ENCODE assay signal across 26 cellular contexts in the genomic region with DNA sequence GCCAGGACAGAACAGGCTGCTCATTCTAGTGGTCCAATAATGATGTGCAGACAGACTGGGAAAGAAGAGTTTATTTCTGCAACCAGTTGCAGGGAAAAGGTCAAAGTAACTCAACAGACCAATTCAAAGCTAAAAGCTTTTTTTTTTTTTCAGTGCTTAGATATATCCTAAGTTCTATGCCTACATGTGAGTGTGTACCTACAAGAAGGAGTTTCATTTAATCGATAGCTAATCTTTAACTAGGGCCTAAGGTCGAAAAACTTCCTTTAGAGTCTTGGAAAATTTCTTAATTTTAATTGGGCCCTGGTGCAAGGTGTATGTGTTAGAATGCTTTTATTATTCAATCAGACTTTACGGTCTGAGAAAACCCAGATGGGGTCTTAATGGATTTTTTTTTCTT.
"Had no signal": no experiment of that assay in that cellular context is flagged by ENCODE, and none has a peak within 500 bp of the region (broad histone marks: within the 10 kb centered on the region; RNA-seq: fewer than 3 reads in every experiment).

No MANE protein-coding gene starts in this region.

- H3K9me3 Mint-ChIP-seq: neural progenitor cell had no signal

- H3K27me3 ChIP-seq: neural progenitor cell, ovary, right atrium auricular region, stomach, thyroid gland, tibial nerve, upper lobe of left lung, vagina had no signal

- H3K36me3 ChIP-seq: neural progenitor cell, ovary, right atrium auricular region, stomach, thoracic aorta, thyroid gland, tibial nerve, upper lobe of left lung, vagina had no signal

- H3K4me1 Mint-ChIP-seq: naive thymus-derived CD8-positive, alpha-beta T cell; neural progenitor cell; stimulated activated effector memory CD8-positive, alpha-beta T cell treated with anti-CD3 and anti-CD28 coated beads, Interleukin-12 subunit alpha, Interleukin-12 subunit beta, amount 100 ng/mL, for 72 hours; stimulated activated naive B cell treated with anti-CD40 and anti-IgM and Interleukin-4, amounts not matched to agents 10 μg/mL and 1 μg/mL and 100 μg/mL, for 72 hours had no signal

- H3K27me3 Mint-ChIP-seq: naive thymus-derived CD8-positive, alpha-beta T cell; natural killer cell treated with Interleukin-12 subunit alpha and Interleukin-12 subunit beta and Interleukin-15 and Interleukin-18, amount 100 ng/mL, for 72 hours; stimulated activated naive B cell treated with anti-CD40 and anti-IgM and Interleukin-4, amounts not matched to agents 10 μg/mL and 1 μg/mL and 100 μg/mL, for 72 hours; stimulated activated naive CD8-positive, alpha-beta T cell treated with anti-CD3 and anti-CD28 coated beads, Interleukin-15, Interleukin-2, amounts not matched to agents 100 ng/mL and 50 ng/mL, for 24 hours had no signal

- H3K9me3 ChIP-seq: ovary, right atrium auricular region, stomach, thoracic aorta, thyroid gland, tibial nerve, upper lobe of left lung, vagina had no signal

- H3K9ac ChIP-seq: neural progenitor cell, parathyroid adenoma had no signal

- H3K4me3 Mint-ChIP-seq: naive thymus-derived CD8-positive, alpha-beta T cell; natural killer cell treated with Interleukin-12 subunit alpha and Interleukin-12 subunit beta and Interleukin-15 and Interleukin-18, amount 100 ng/mL, for 72 hours; neural progenitor cell; stimulated activated effector memory CD8-positive, alpha-beta T cell treated with anti-CD3 and anti-CD28 coated beads, Interleukin-12 subunit alpha, Interleukin-12 subunit beta, amount 100 ng/mL, for 72 hours; stimulated activated naive B cell treated with anti-CD40 and anti-IgM and Interleukin-4, amounts not matched to agents 10 μg/mL and 1 μg/mL and 100 μg/mL, for 72 hours; stimulated activated naive CD8-positive, alpha-beta T cell treated with anti-CD3 and anti-CD28 coated beads, Interleukin-15, Interleukin-2, amounts not matched to agents 100 ng/mL and 50 ng/mL, for 24 hours had no signal

- DNase-seq: naive thymus-derived CD8-positive, alpha-beta T cell; occipital lobe; ovary; posterior cingulate gyrus; retina; stimulated activated CD4-positive, alpha-beta T cell treated with anti-CD3 and anti-CD28 coated beads, Interleukin-15, amount 100 ng/mL, for 24 hours; stimulated activated CD4-positive, alpha-beta T cell treated with anti-CD3 and anti-CD28 coated beads, Interleukin-2, amount 100 ng/mL, for 24 hours; stimulated activated CD4-positive, alpha-beta T cell treated with anti-CD3 and anti-CD28 coated beads, Interleukin-2, amount 100 ng/mL, for 48 hours; stimulated activated CD4-positive, alpha-beta T cell treated with anti-CD3 and anti-CD28 coated beads, Interleukin-4, amount 100 ng/mL, for 24 hours; stimulated activated naive B cell treated with anti-CD40 and anti-IgM and Interleukin-4, amounts not matched to agents 10 μg/mL and 1 μg/mL and 100 μg/mL, for 72 hours; stimulated activated naive CD4-positive, alpha-beta T cell treated with Interleukin-2 at 50 U/mL for 16 hours; stomach; thyroid gland; trophoblast cell; upper lobe of left lung had no signal

- H3K27ac Mint-ChIP-seq: naive thymus-derived CD8-positive, alpha-beta T cell; natural killer cell treated with Interleukin-12 subunit alpha and Interleukin-12 subunit beta and Interleukin-15 and Interleukin-18, amount 100 ng/mL, for 72 hours; neural progenitor cell; progenitor cell of endocrine pancreas; stimulated activated effector memory CD8-positive, alpha-beta T cell treated with anti-CD3 and anti-CD28 coated beads, Interleukin-12 subunit alpha, Interleukin-12 subunit beta, amount 100 ng/mL, for 72 hours; stimulated activated naive B cell treated with anti-CD40 and anti-IgM and Interleukin-4, amounts not matched to agents 10 μg/mL and 1 μg/mL and 100 μg/mL, for 72 hours; stimulated activated naive CD8-positive, alpha-beta T cell treated with anti-CD3 and anti-CD28 coated beads, Interleukin-15, Interleukin-2, amounts not matched to agents 100 ng/mL and 50 ng/mL, for 24 hours had no signal

- H3K36me3 Mint-ChIP-seq: naive thymus-derived CD8-positive, alpha-beta T cell; neural progenitor cell; stimulated activated effector memory CD8-positive, alpha-beta T cell treated with anti-CD3 and anti-CD28 coated beads, Interleukin-12 subunit alpha, Interleukin-12 subunit beta, amount 100 ng/mL, for 72 hours; stimulated activated naive B cell treated with anti-CD40 and anti-IgM and Interleukin-4, amounts not matched to agents 10 μg/mL and 1 μg/mL and 100 μg/mL, for 72 hours had no signal

- H3K27ac ChIP-seq: neural progenitor cell, ovary, parathyroid adenoma, right atrium auricular region, skin epidermis, stomach, thoracic aorta, thyroid gland, tibial nerve, upper lobe of left lung, vagina had no signal

- H3K4me3 ChIP-seq: neural progenitor cell, ovary, right atrium auricular region, skin epidermis, stomach, thoracic aorta, thyroid gland, tibial nerve, upper lobe of left lung, vagina had no signal

- H3K4me1 ChIP-seq: neural progenitor cell, parathyroid adenoma, right atrium auricular region, stomach, thyroid gland, tibial nerve, upper lobe of left lung, vagina had no signal
